12 cellular contexts compared by ENCODE assay signal in the genomic region with DNA sequence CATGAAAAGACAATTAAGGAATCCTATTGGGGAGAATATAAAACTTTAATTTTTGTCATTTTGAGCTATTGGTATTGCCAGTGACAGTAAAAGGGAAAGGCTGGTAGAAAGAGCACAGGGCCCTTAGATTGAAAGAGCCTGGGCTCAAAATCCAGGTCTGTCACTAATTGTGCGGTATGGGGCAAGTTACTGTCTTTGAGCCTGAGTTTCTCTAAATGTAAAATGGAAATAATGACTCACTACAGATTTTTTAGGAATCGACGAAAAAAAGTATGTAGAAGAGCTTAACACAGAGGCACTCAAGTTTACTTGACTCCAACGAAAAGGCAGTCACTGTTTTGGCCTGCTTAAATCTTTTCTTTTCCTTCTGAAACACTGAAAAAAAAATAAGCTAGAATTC. TPM values are rescaled to one million over a fixed set of nuclear protein-coding genes. Genes with fewer than 3 reads are reported as not detected.
DNase-seq lines count a peak whose midpoint lies in the region; ATAC-seq and TF ChIP-seq lines count a peak whose summit lies in the region.
"Had no signal": no experiment of that assay in that cellular context is flagged by ENCODE, and none has a peak within 500 bp of the region (broad histone marks: within the 10 kb centered on the region; RNA-seq: fewer than 3 reads in every experiment).

No MANE protein-coding gene starts in this region.

- no peak overlapping the region for H3K4me2 ChIP-seq in OCI-LY1 (ENCODE audit: low read length)
- peak overlapping the region; percentile 56 for H3K4me2 ChIP-seq in neural progenitor cell

- peak overlapping the region; percentile 61 to 97 (median 92) for H3K4me3 Mint-ChIP-seq in CD4-positive, CD25-positive, alpha-beta regulatory T cell
- no peak overlapping the region for H3K4me3 Mint-ChIP-seq in neural progenitor cell

- peak overlapping the region; percentile 59 to 97 (median 95) for H3K27ac Mint-ChIP-seq in CD4-positive, CD25-positive, alpha-beta regulatory T cell
- peak overlapping the region; percentile 7 for H3K27ac Mint-ChIP-seq in neural progenitor cell

- H3F3A ChIP-seq in OCI-LY1 (ENCODE audit: insufficient read depth, low read length) (no peaks in the 10 kb centered on the region), neural progenitor cell (ENCODE audit: low read depth) (peaks cover 35% of the 10 kb centered on the region)

- intact Hi-C loops in testis (cut with DNase I; ENCODE audit: low total_unique reads) = no loop called here

- H2AFZ ChIP-seq in OCI-LY1 (ENCODE audit: low read length) (no peak overlapping the region), neural progenitor cell (replicated peaks) (no peak overlapping the region)

- H3K9me2 ChIP-seq in OCI-LY1 (ENCODE audit: low read depth, low read length) = no peaks in the 10 kb centered on the region

- no peaks in the 10 kb centered on the region for H3K36me3 ChIP-seq in CD4-positive, CD25-positive, alpha-beta regulatory T cell (ENCODE audit: control insufficient read depth, insufficient read depth, low read length)
- peaks cover 69% of the 10 kb centered on the region for H3K36me3 ChIP-seq in OCI-LY1 (ENCODE audit: insufficient read depth, low read length)
- H3K36me3 ChIP-seq in neural progenitor cell = no peaks in the 10 kb centered on the region
- H3K36me3 ChIP-seq in testis (ENCODE audit: low read depth, missing control alignments) = no peaks in the 10 kb centered on the region

- H3K4me1 ChIP-seq in CD4-positive, CD25-positive, alpha-beta regulatory T cell (ENCODE audit: control insufficient read depth, insufficient read depth, low read length, poor library complexity, severe bottlenecking) = peaks cover 87% of the 10 kb centered on the region
- peaks cover 69% of the 10 kb centered on the region for H3K4me1 ChIP-seq in OCI-LY1 (ENCODE audit: insufficient read depth, low read length, severe bottlenecking)
- peaks cover 58% of the 10 kb centered on the region for H3K4me1 ChIP-seq in neural progenitor cell
- H3K4me1 ChIP-seq in testis = peaks cover 34% of the 10 kb centered on the region

- no peak for DNase-seq in CD4-positive, CD25-positive, alpha-beta regulatory T cell
- DNase-seq in dedifferentiated amniotic fluid mesenchymal stem cell (ENCODE audit: extremely low spot score) (peak; percentile 81), neural progenitor cell (ENCODE audit: low spot score) (no peak), NCI-H1930 (lab: John Stamatoyannopoulos, UW) (no peak), DMS 273 (lab: John Stamatoyannopoulos, UW; ENCODE audit: unreplicated experiment) (no peak), testis (no peak)
- DNase-seq: DMS153, heart right ventricle, NCI-H1092 treated with DMSO at 0.1 percent for 48 hours, SHP77 treated with DMSO at 0.1 percent for 48 hours had no signal

- H3K9ac ChIP-seq in OCI-LY1 (ENCODE audit: low read length) = peak overlapping the region; percentile 10; the same call in 1 of the 2 replicates
- no peak overlapping the region for H3K9ac ChIP-seq in neural progenitor cell

- H3K4me1 Mint-ChIP-seq in CD4-positive, CD25-positive, alpha-beta regulatory T cell = peaks cover 48 to 96% (median 76%) of the 10 kb centered on the region in 4 donors
- H3K4me1 Mint-ChIP-seq in neural progenitor cell = peaks cover 49% of the 10 kb centered on the region

- H3K9me3 ChIP-seq in CD4-positive, CD25-positive, alpha-beta regulatory T cell (ENCODE audit: control insufficient read depth in 2 of 2, low read length in 2 of 2) = no peaks in the 10 kb centered on the region
- no peaks in the 10 kb centered on the region for H3K9me3 ChIP-seq in OCI-LY1 (ENCODE audit: low read length)
- no peaks in the 10 kb centered on the region for H3K9me3 ChIP-seq in neural progenitor cell (ENCODE audit: low read depth)
- H3K9me3 ChIP-seq in testis = no peaks in the 10 kb centered on the region
- H3K9me3 ChIP-seq: heart right ventricle had no signal

- H3K9me3 Mint-ChIP-seq in CD4-positive, CD25-positive, alpha-beta regulatory T cell = no peaks in the 10 kb centered on the region
- no peaks in the 10 kb centered on the region for H3K9me3 Mint-ChIP-seq in neural progenitor cell

- WGBS in testis, 2 donors = 70 to 82% methylated on average over 4 of the region's 4 CpGs

- TF ChIP-seq POLR2A in testis (IDR thresholded peaks at IDR 0.05) = no peak

- H3K79me2 ChIP-seq in OCI-LY1 (ENCODE audit: insufficient read depth, low read length) = peaks cover 100% of the 10 kb centered on the region
- H3K79me2 ChIP-seq in neural progenitor cell (ENCODE audit: low read depth) = peaks cover 100% of the 10 kb centered on the region

- TF ChIP-seq CTCF in OCI-LY1 (IDR thresholded peaks at IDR 0.05; ENCODE audit: low read length) = no peak
- TF ChIP-seq CTCF in neural progenitor cell (IDR thresholded peaks at IDR 0.05) = no peak
- TF ChIP-seq CTCF in testis (IDR thresholded peaks at IDR 0.05) = no peak

- H4K20me1 ChIP-seq in OCI-LY1 (ENCODE audit: insufficient read depth, low read length) = peaks cover 7% of the 10 kb centered on the region; the same call in 1 of the 2 replicates
- peaks cover 99% of the 10 kb centered on the region for H4K20me1 ChIP-seq in neural progenitor cell (ENCODE audit: low read depth)

- peak overlapping the region; percentile 72 for H3K4me3 ChIP-seq in CD4-positive, CD25-positive, alpha-beta regulatory T cell (ENCODE audit: low read depth, low read length)
- no peak overlapping the region for H3K4me3 ChIP-seq in OCI-LY1 (ENCODE audit: low read depth, low read length, poor library complexity, severe bottlenecking)
- H3K4me3 ChIP-seq in neural progenitor cell = peak overlapping the region; percentile 20
- no peak overlapping the region for H3K4me3 ChIP-seq in testis
- H3K4me3 ChIP-seq: heart right ventricle had no signal

- H3K27me3 Mint-ChIP-seq in CD4-positive, CD25-positive, alpha-beta regulatory T cell = no peaks in the 10 kb centered on the region
- H3K27me3 Mint-ChIP-seq in neural progenitor cell (ENCODE audit: insufficient read depth, low read depth) = no peaks in the 10 kb centered on the region

- H3K27ac ChIP-seq in CD4-positive, CD25-positive, alpha-beta regulatory T cell (ENCODE audit: insufficient read depth, low read length, poor library complexity, severe bottlenecking) = peak overlapping the region; percentile 90
- H3K27ac ChIP-seq in OCI-LY1 (ENCODE audit: low read depth, low read length, poor library complexity, severe bottlenecking) = no peak overlapping the region
- peak overlapping the region; percentile 42 for H3K27ac ChIP-seq in neural progenitor cell
- no peak overlapping the region for H3K27ac ChIP-seq in testis

- no peaks in the 10 kb centered on the region for H3K27me3 ChIP-seq in CD4-positive, CD25-positive, alpha-beta regulatory T cell (ENCODE audit: control insufficient read depth, insufficient read depth, low read length)
- no peaks in the 10 kb centered on the region for H3K27me3 ChIP-seq in OCI-LY1 (ENCODE audit: insufficient read depth, low read length)
- H3K27me3 ChIP-seq in neural progenitor cell = no peaks in the 10 kb centered on the region
- H3K27me3 ChIP-seq in testis = no peaks in the 10 kb centered on the region
- H3K27me3 ChIP-seq: heart right ventricle had no signal

- no peak for ATAC-seq in CD4-positive, CD25-positive, alpha-beta regulatory T cell (ENCODE audit: low read depth in 2 of 2)
- no peak for ATAC-seq in HG03280 (IDR thresholded peaks at IDR 0.05; ENCODE audit: unreplicated experiment)
- ATAC-seq: heart right ventricle had no signal

- H3K36me3 Mint-ChIP-seq in CD4-positive, CD25-positive, alpha-beta regulatory T cell = peaks cover 22% of the 10 kb centered on the region
- peaks cover 13% of the 10 kb centered on the region for H3K36me3 Mint-ChIP-seq in neural progenitor cell

RNA-seq across cellular contexts. Expression of gene NDUFV2, which starts 7.0 kb away (rescaled TPM):
- 207 TPM for total RNA-seq in CD4-positive, CD25-positive, alpha-beta regulatory T cell
- 100 to 1,000 TPM; 221 to 282 (median 255) TPM for polyA plus RNA-seq in CD4-positive, CD25-positive, alpha-beta regulatory T cell
- 140 and 228 TPM in 2 replicates for total RNA-seq in neural progenitor cell (ENCODE audit: low replicate concordance)
- 100 to 1,000 TPM; 115 to 120 TPM for total RNA-seq in testis
- 171 TPM for polyA plus RNA-seq in testis (ENCODE audit: insufficient read depth, low read depth, low replicate concordance)

RNA-seq across cellular contexts. Expression of gene ANKRD12, which starts 27.1 kb away (rescaled TPM):
- total RNA-seq in CD4-positive, CD25-positive, alpha-beta regulatory T cell = 200 TPM
- polyA plus RNA-seq in CD4-positive, CD25-positive, alpha-beta regulatory T cell = 10 to 100 TPM; 28.2 to 41.9 (median 37.0) TPM
- 26.8 and 38.2 TPM in 2 replicates for total RNA-seq in neural progenitor cell (ENCODE audit: low replicate concordance)
- total RNA-seq in testis = 10 to 100 TPM; 58.5 to 59.7 TPM
- polyA plus RNA-seq in testis (ENCODE audit: insufficient read depth, low read depth, low replicate concordance) = 4.5 TPM

Comparison
In these comparisons a context has a peak if more than half of its experiments do, and no peak if none do; other contexts are left out.
1. H3K27ac ChIP-seq: peak in CD4-positive, CD25-positive, alpha-beta regulatory T cell (single experiment) and neural progenitor cell (single experiment); none in OCI-LY1 (single experiment) and testis (0 of 2).
2. H3K4me3 ChIP-seq: peak in CD4-positive, CD25-positive, alpha-beta regulatory T cell (single experiment) and neural progenitor cell (single experiment); none in OCI-LY1 (single experiment) and testis (0 of 2).